In the genomic region with DNA sequence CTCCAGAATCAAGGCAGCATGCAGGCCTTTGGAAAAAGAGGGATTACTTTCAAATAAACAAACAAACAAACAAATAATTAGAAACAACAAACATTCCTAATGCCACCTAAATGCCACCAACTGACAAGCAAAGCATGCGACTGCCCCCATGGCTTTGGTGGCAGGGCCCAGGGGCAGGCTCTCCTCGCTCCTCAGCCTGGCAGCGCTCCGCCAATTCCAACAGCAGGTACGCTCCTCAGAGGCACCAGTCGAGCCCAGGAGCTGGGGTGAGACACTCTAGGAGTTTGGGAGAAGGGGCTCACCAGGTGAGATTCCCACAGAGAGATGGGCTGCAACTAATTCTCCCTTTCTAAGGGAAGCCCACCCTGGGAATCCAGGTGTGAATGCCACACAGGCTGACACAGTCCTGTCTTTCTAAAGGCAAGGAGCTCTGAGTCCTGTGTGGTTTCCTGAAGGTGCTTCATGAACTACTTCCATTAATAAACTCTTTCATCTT, we compare ENCODE assay signal across 1 cellular context.
TF ChIP-seq lines count a peak whose summit lies in the region.

No MANE protein-coding gene starts in this region.

TF ChIP-seq in IMR-90, 13 proteins besides CTCF, POLR2A, EP300 and RAD21:
- no peak for TF ChIP-seq SMC3 (IDR thresholded peaks at IDR 0.05; ENCODE audit: low read depth, low read length)
- TF ChIP-seq CEBPB (IDR thresholded peaks at IDR 0.05; ENCODE audit: low read depth, low read length), result no peak
- no peak for TF ChIP-seq MAFK (IDR thresholded peaks at IDR 0.05; ENCODE audit: low read depth, low read length)
- no peak for TF ChIP-seq CHD1 (IDR thresholded peaks at IDR 0.05; ENCODE audit: low read depth, low read length)
